In genomic region chr14:87993485-87993809, GRCh38 we compare ENCODE assay signal across 9 cellular contexts. TPM values are rescaled to one million over a fixed set of nuclear protein-coding genes. Genes with fewer than 3 reads are reported as not detected.
DNase-seq lines count a peak whose midpoint lies in the region; ATAC-seq and TF ChIP-seq lines count a peak whose summit lies in the region.
"Had no signal": no experiment of that assay in that cellular context is flagged by ENCODE, and none has a peak within 500 bp of the region (broad histone marks: within the 10 kb centered on the region; RNA-seq: fewer than 3 reads in every experiment).

No MANE protein-coding gene starts in this region.

- CTCF ChIA-PET in CD8-positive, alpha-beta memory T cell (lab: Charles Lee): interaction anchor here (0.8 to 2.9 kb wide), 8 partner anchors 9 to 176 kb away, joined by 3 to 25 read pairs (median 12); partner anchors contain the start of gene GPR65

- peak overlapping the region; percentile 96 to 100 (median 99) for H3K27ac Mint-ChIP-seq in CD8-positive, alpha-beta memory T cell

- H3K36me3 Mint-ChIP-seq in CD8-positive, alpha-beta memory T cell: peaks cover 0 to 6% (median 4%) of the 10 kb centered on the region in 3 donors

- no peaks in the 10 kb centered on the region for H3K27me3 Mint-ChIP-seq in CD8-positive, alpha-beta memory T cell

- ATAC-seq in HG03039 (IDR thresholded peaks at IDR 0.05; ENCODE audit: unreplicated experiment): no peak

- H3K4me1 ChIP-seq in CD8-positive, alpha-beta memory T cell (ENCODE audit: insufficient read depth, low read length): peaks cover 42% of the 10 kb centered on the region
- H3K4me1 ChIP-seq in duodenal mucosa (ENCODE audit: control insufficient read depth in 1 of 2, insufficient read depth in 2 of 2, low read length in 2 of 2) (peaks cover 61 to 63% of the 10 kb centered on the region in 2 donors), neutrophil (ENCODE audit: control insufficient read depth in 1 of 2, insufficient read depth in 1 of 2, low read depth in 1 of 2, low read length in 1 of 2) (peaks cover 64 to 71% of the 10 kb centered on the region in 2 experiments)

- H3K4me3 ChIP-seq in CD8-positive, alpha-beta memory T cell (ENCODE audit: low read length): peak overlapping the region; percentile 89
- H3K4me3 ChIP-seq in duodenal mucosa (ENCODE audit: low read depth in 1 of 2, low read length in 2 of 2) (peak overlapping the region; percentile 77), neutrophil (ENCODE audit: low read depth in 1 of 2, low read length in 1 of 2) (peak overlapping the region; percentile 79 to 87)

- H3K27me3 ChIP-seq in CD8-positive, alpha-beta memory T cell (ENCODE audit: insufficient read depth, low read length, poor library complexity, severe bottlenecking): no peaks in the 10 kb centered on the region
- H3K27me3 ChIP-seq in duodenal mucosa (ENCODE audit: control insufficient read depth in 1 of 2, insufficient read depth in 2 of 2, low read length in 2 of 2) (no peaks in the 10 kb centered on the region), neutrophil (no peaks in the 10 kb centered on the region)

- no peaks in the 10 kb centered on the region for H3K9me3 ChIP-seq in CD8-positive, alpha-beta memory T cell (ENCODE audit: low read length)
- H3K9me3 ChIP-seq in duodenal mucosa (ENCODE audit: control insufficient read depth in 1 of 2, low read length in 2 of 2): no peaks in the 10 kb centered on the region
- no peaks in the 10 kb centered on the region for H3K9me3 ChIP-seq in neutrophil

- no peak for DNase-seq in CD8-positive, alpha-beta memory T cell
- DNase-seq in HuH-7.5 (ENCODE audit: low spot score): peak; percentile 36
- DNase-seq in central memory CD4-positive, alpha-beta T cell: no peak
- no peak for DNase-seq in retina
- no peak for DNase-seq in NAMALWA (ENCODE audit: low spot score)

- H3K27ac ChIP-seq in CD8-positive, alpha-beta memory T cell (ENCODE audit: low read depth, low read length): peak overlapping the region; percentile 87
- peak overlapping the region; percentile 93 for H3K27ac ChIP-seq in duodenal mucosa (ENCODE audit: low read depth, low read length)
- H3K27ac ChIP-seq in neutrophil: peak overlapping the region; percentile 98

- H3K4me1 Mint-ChIP-seq in CD8-positive, alpha-beta memory T cell: peaks cover 66 to 84% (median 79%) of the 10 kb centered on the region in 3 donors

- H3K9ac ChIP-seq in duodenal mucosa (ENCODE audit: low read depth in 1 of 2, low read length in 2 of 2): peak overlapping the region; percentile 58 to 76

- no peak for TF ChIP-seq CTCF in neutrophil (IDR thresholded peaks at IDR 0.05)

- peak overlapping the region; percentile 79 to 98 (median 92) for H3K4me3 Mint-ChIP-seq in CD8-positive, alpha-beta memory T cell

- H3K9me3 Mint-ChIP-seq in CD8-positive, alpha-beta memory T cell: no peaks in the 10 kb centered on the region

- POLR2A ChIA-PET in CD8-positive, alpha-beta memory T cell (lab: Charles Lee): interaction anchor here (0.6 to 4.9 kb wide), 7 partner anchors 10 to 137 kb away, joined by 3 to 69 read pairs (median 5); partner anchors contain the start of gene GPR65

- no peaks in the 10 kb centered on the region for H3K36me3 ChIP-seq in CD8-positive, alpha-beta memory T cell (ENCODE audit: insufficient read depth, low read length)
- H3K36me3 ChIP-seq in duodenal mucosa (ENCODE audit: control insufficient read depth in 1 of 2, insufficient read depth in 2 of 2, low read length in 2 of 2) (no peaks in the 10 kb centered on the region), neutrophil (no peaks in the 10 kb centered on the region)

RNA-seq across cellular contexts. Expression of gene GALC, which starts 0.5 kb away (rescaled TPM):
- 10 to 100 TPM; 12.4 to 13.0 TPM for total RNA-seq in CD8-positive, alpha-beta memory T cell
- 27.7 TPM for polyA plus RNA-seq in CD8-positive, alpha-beta memory T cell

RNA-seq across cellular contexts. Expression of gene GPR65, which starts 11.5 kb away (rescaled TPM):
- 10 to 100 TPM; 15.2 to 16.1 TPM for total RNA-seq in CD8-positive, alpha-beta memory T cell
- 40.4 TPM for polyA plus RNA-seq in CD8-positive, alpha-beta memory T cell
- total RNA-seq: glomerular endothelial cell had no signal
